ENCODE assay signal across 1 cellular context in genomic region chr3:34213481-34213880, GRCh38.
TF ChIP-seq lines count a peak whose summit lies in the region.

No MANE protein-coding gene starts in this region.

TF ChIP-seq in SK-N-SH, 30 proteins besides CTCF, POLR2A, EP300 and RAD21 (continued from another document):
- TF ChIP-seq REST (IDR thresholded peaks at IDR 0.05; ENCODE audit: low read depth, low read length), result no peak
- no peak for TF ChIP-seq TEAD4 (IDR thresholded peaks at IDR 0.05; ENCODE audit: borderline replicate concordance, insufficient read depth)
- no peak for TF ChIP-seq RCOR1 (IDR thresholded peaks at IDR 0.05; ENCODE audit: low read length)
- TF ChIP-seq, protein P1, sequence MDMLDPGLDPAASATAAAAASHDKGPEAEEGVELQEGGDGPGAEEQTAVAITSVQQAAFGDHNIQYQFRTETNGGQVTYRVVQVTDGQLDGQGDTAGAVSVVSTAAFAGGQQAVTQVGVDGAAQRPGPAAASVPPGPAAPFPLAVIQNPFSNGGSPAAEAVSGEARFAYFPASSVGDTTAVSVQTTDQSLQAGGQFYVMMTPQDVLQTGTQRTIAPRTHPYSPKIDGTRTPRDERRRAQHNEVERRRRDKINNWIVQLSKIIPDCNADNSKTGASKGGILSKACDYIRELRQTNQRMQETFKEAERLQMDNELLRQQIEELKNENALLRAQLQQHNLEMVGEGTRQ (IDR thresholded peaks at IDR 0.05; ENCODE audit: borderline replicate concordance, low read depth, low read length), result no peak
- TF ChIP-seq FOXM1 (IDR thresholded peaks at IDR 0.05; ENCODE audit: low read depth), result no peak
- TF ChIP-seq, protein P2, sequence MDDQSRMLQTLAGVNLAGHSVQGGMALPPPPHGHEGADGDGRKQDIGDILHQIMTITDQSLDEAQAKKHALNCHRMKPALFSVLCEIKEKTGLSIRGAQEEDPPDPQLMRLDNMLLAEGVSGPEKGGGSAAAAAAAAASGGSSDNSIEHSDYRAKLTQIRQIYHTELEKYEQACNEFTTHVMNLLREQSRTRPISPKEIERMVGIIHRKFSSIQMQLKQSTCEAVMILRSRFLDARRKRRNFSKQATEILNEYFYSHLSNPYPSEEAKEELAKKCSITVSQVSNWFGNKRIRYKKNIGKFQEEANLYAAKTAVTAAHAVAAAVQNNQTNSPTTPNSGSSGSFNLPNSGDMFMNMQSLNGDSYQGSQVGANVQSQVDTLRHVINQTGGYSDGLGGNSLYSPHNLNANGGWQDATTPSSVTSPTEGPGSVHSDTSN (IDR thresholded peaks at IDR 0.05), result no peak
- TF ChIP-seq IRF3 (IDR thresholded peaks at IDR 0.05; ENCODE audit: low read depth, low read length), result no peak
